Comparison of ENCODE assay signal across 8 cellular contexts in the genomic region with DNA sequence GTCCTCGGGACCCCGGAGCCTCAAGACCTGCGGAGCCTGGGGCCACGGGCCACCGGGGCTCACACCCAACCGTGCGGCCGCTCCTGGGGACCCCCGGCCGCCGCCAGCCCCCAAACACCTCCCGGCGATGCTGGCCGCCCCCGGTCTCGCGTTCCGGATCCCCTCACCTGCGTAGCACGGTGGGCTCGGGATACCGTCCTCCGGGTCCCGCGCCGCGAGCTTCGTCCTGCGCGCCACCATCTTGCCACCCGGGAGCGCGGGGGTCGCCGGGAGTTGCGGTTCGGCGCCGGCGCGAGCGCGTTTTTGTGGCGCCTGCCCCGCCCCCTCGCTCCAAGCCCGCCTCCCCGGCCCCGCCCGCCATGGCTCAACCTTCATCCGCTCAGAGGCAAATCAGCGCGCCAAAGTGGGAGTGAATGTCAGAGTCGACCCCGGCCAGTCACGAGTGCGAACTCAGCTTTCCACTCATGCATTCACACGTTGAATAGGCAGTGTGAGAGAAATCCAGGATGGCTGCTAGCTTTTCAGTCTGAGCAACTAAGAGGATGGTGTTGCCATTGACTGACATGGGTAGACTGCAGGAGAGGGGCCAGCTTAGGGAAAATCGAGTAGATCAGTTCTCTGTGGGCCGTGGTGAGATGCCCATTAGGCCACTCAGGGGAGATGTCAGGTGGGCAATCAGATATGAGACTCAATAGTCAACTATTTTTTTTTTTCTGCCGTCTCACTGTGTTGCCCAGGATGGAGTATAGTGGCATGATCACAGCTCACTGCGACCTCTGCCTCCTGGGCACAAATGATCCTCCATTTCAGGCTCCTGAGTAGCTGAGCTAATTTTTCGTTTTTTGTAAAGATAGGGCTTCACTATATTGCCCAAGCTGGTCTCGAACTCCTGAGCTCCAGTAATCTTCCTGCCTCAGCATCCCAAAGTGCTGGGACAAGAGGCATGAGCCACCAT. TPM values are rescaled to one million over a fixed set of nuclear protein-coding genes. Genes with fewer than 3 reads are reported as not detected.
A peak's percentile ranks its signal among the peaks of the same experiment; 100 is the strongest.
DNase-seq lines count a peak whose midpoint lies in the region; ATAC-seq, FAIRE-seq and TF ChIP-seq lines count a peak whose summit lies in the region.

No MANE protein-coding gene starts in this region.

- H3K36me3 ChIP-seq in HUES48 (ENCODE audit: control insufficient read depth, insufficient read depth, low read length): peaks cover 68% of the 10 kb centered on the region
- no peaks in the 10 kb centered on the region for H3K36me3 ChIP-seq in neural cell (ENCODE audit: insufficient read depth, low read length)

- H3K27me3 ChIP-seq in AG04450 (ENCODE audit: control insufficient read depth, insufficient read depth, low read length): no peaks in the 10 kb centered on the region
- no peaks in the 10 kb centered on the region for H3K27me3 ChIP-seq in HUES48 (ENCODE audit: control insufficient read depth, insufficient read depth, low read length)
- H3K27me3 ChIP-seq in neural cell (ENCODE audit: insufficient read depth, low read depth, low read length): no peaks in the 10 kb centered on the region

- no peaks in the 10 kb centered on the region for H4K20me1 ChIP-seq in neural cell (ENCODE audit: insufficient read depth)

- no peaks in the 10 kb centered on the region for H3K27me3 Mint-ChIP-seq in activated T-helper 2 cell treated with anti-CD3 and anti-CD28 coated beads, Interferon-gamma antibody, Interleukin-2, Interleukin-4, amounts not matched to agents 10 μg/mL and 5 μg/mL and 100 μg/mL, durations not matched to agents 14 hours and 24 hours and 36 hours (ENCODE audit: low read depth)

- no peak for DNase-seq in AG04450 (ENCODE audit: low read depth, low spot score)
- peak; percentile 44 for DNase-seq in RCC 7860 (ENCODE audit: low spot score)
- peak; percentile 76 for DNase-seq in activated T-helper 2 cell treated with anti-CD3 and anti-CD28 coated beads, Interferon-gamma antibody, Interleukin-2, Interleukin-4, amounts not matched to agents 10 μg/mL and 5 μg/mL and 100 μg/mL, durations not matched to agents 14 hours and 24 hours and 36 hours (ENCODE audit: low spot score)
- peak; percentile 26 for DNase-seq in fibroblast of the conjunctiva (ENCODE audit: low read depth)
- DNase-seq in stimulated activated naive CD8-positive, alpha-beta T cell treated with anti-CD3 and anti-CD28 coated beads, Interleukin-15, Interleukin-2, amounts not matched to agents 100 U/mL and 50 U/mL, for 24 hours: peak; percentile 92

- 0 out of 2 replicates have a peak, but pooled peaks cover 6% of the 10 kb centered on the region for H3K4me1 ChIP-seq in HUES48 (ENCODE audit: control insufficient read depth, insufficient read depth, low read length)

- no peak for FAIRE-seq in RCC 7860 (lab: Jason Lieb, UNC)

- TF ChIP-seq EP300 in neural cell (conservative IDR thresholded peaks at IDR 0.05; ENCODE audit: poor library complexity, severe bottlenecking): no peak

- no peaks in the 10 kb centered on the region for H3K9me3 ChIP-seq in AG04450 (ENCODE audit: control insufficient read depth, insufficient read depth, low read length)
- H3K9me3 ChIP-seq in HUES48 (ENCODE audit: control insufficient read depth, insufficient read depth, low read length): no peaks in the 10 kb centered on the region
- H3K9me3 ChIP-seq in neural cell (ENCODE audit: low read length): no peaks in the 10 kb centered on the region

- H3K27ac Mint-ChIP-seq in activated T-helper 2 cell treated with anti-CD3 and anti-CD28 coated beads, Interferon-gamma antibody, Interleukin-2, Interleukin-4, amounts not matched to agents 10 μg/mL and 5 μg/mL and 100 μg/mL, durations not matched to agents 14 hours and 24 hours and 36 hours: peak overlapping the region; percentile 69

- intact Hi-C loops in activated T-helper 2 cell treated with anti-CD3 and anti-CD28 coated beads, Interferon-gamma antibody, Interleukin-2, Interleukin-4, amounts not matched to agents 10 μg/mL and 5 μg/mL and 100 μg/mL, durations not matched to agents 14 hours and 24 hours and 36 hours (cut with micrococcal nuclease): no loop called here

- no peaks in the 10 kb centered on the region for H3F3A ChIP-seq in neural cell (ENCODE audit: insufficient read depth, low read length, poor library complexity, severe bottlenecking)

- H3K9ac ChIP-seq in HUES48 (ENCODE audit: low read depth, low read length): peak overlapping the region; percentile 89
- peak overlapping the region; percentile 57 for H3K9ac ChIP-seq in neural cell (ENCODE audit: low read length)

- CTCF ChIA-PET in AG04450 (lab: Charles Lee): no interaction called here

- H3K4me1 Mint-ChIP-seq in activated T-helper 2 cell treated with anti-CD3 and anti-CD28 coated beads, Interferon-gamma antibody, Interleukin-2, Interleukin-4, amounts not matched to agents 10 μg/mL and 5 μg/mL and 100 μg/mL, durations not matched to agents 14 hours and 24 hours and 36 hours (ENCODE audit: low read depth): peaks cover 8% of the 10 kb centered on the region

- POLR2A ChIA-PET in AG04450 (lab: Yijun Ruan, JAX): interaction anchor here (0.6 to 1.5 kb wide), 3 partner anchors 10 to 32 kb away, joined by 3 to 18 read pairs (median 3); partner anchors contain the start of gene POLDIP3

- H2AFZ ChIP-seq in neural cell (ENCODE audit: low read depth, low read length): no peak overlapping the region

- H3K9me2 ChIP-seq in neural cell (ENCODE audit: insufficient read depth, low read length): no peaks in the 10 kb centered on the region

- ATAC-seq in GM18868 (IDR thresholded peaks at IDR 0.05; ENCODE audit: unreplicated experiment): peak; percentile 75
- peak; percentile 85 for ATAC-seq in stimulated activated naive CD8-positive, alpha-beta T cell treated with anti-CD3 and anti-CD28 coated beads, Interleukin-15, Interleukin-2, amounts not matched to agents 100 U/mL and 50 U/mL, for 24 hours

- peak overlapping the region; percentile 72 for H3K4me3 ChIP-seq in AG04450 (ENCODE audit: low read depth, low read length)
- H3K4me3 ChIP-seq in HUES48 (ENCODE audit: low read depth, low read length): peak overlapping the region; percentile 87
- H3K4me3 ChIP-seq in neural cell (ENCODE audit: low read length): peak overlapping the region; percentile 71

- H3K27ac ChIP-seq in AG04450 (ENCODE audit: low read depth, low read length): no peak overlapping the region
- peak overlapping the region; percentile 75 for H3K27ac ChIP-seq in HUES48 (ENCODE audit: low read depth, low read length)
- H3K27ac ChIP-seq in neural cell (ENCODE audit: low read length): peak overlapping the region; percentile 24

- H3K4me2 ChIP-seq in neural cell (ENCODE audit: low read length): no peak overlapping the region

- no peak for TF ChIP-seq RAD21 in neural cell (conservative IDR thresholded peaks at IDR 0.05)

- no peaks in the 10 kb centered on the region for H3K79me2 ChIP-seq in neural cell (replicated peaks; ENCODE audit: insufficient read depth, low read length)

- H3K4me3 Mint-ChIP-seq in activated T-helper 2 cell treated with anti-CD3 and anti-CD28 coated beads, Interferon-gamma antibody, Interleukin-2, Interleukin-4, amounts not matched to agents 10 μg/mL and 5 μg/mL and 100 μg/mL, durations not matched to agents 14 hours and 24 hours and 36 hours (ENCODE audit: low read depth): peak overlapping the region; percentile 98

- H3K36me3 Mint-ChIP-seq in activated T-helper 2 cell treated with anti-CD3 and anti-CD28 coated beads, Interferon-gamma antibody, Interleukin-2, Interleukin-4, amounts not matched to agents 10 μg/mL and 5 μg/mL and 100 μg/mL, durations not matched to agents 14 hours and 24 hours and 36 hours (ENCODE audit: low read depth): peaks cover 51% of the 10 kb centered on the region

- H3K9me3 Mint-ChIP-seq in activated T-helper 2 cell treated with anti-CD3 and anti-CD28 coated beads, Interferon-gamma antibody, Interleukin-2, Interleukin-4, amounts not matched to agents 10 μg/mL and 5 μg/mL and 100 μg/mL, durations not matched to agents 14 hours and 24 hours and 36 hours: no peaks in the 10 kb centered on the region

- TF ChIP-seq CTCF in AG04450 (IDR thresholded peaks at IDR 0.05; ENCODE audit: low read depth, low read length) (no peak), neural cell (IDR thresholded peaks at IDR 0.05; ENCODE audit: poor library complexity, severe bottlenecking) (no peak)

TF ChIP-seq in neural cell, 6 proteins besides CTCF, POLR2A, EP300 and RAD21 (continues in another document):
- TF ChIP-seq MXI1 (conservative IDR thresholded peaks at IDR 0.05; ENCODE audit: poor library complexity, severe bottlenecking): peak; percentile 89

RNA-seq across cellular contexts. Expression of gene SERHL2, which starts 28.3 kb away (rescaled TPM):
- polyA plus RNA-seq in AG04450 (2011; rRNA removed): 6.6 and 9.0 TPM in 2 replicates
- polyA minus RNA-seq in AG04450 (2011; rRNA and poly(A)+ RNA removed): 1.7 and 2.8 TPM in 2 replicates
- 1.8 and 2.2 TPM in 2 replicates for total RNA-seq in activated T-helper 2 cell treated with anti-CD3 and anti-CD28 coated beads, Interferon-gamma antibody, Interleukin-2, Interleukin-4, amounts not matched to agents 10 μg/mL and 5 μg/mL and 100 μg/mL, durations not matched to agents 14 hours and 24 hours and 36 hours
- 0.80 and 0.99 TPM in 2 replicates for polyA plus RNA-seq in neural cell
- not detected in 2 replicates for polyA minus RNA-seq in neural cell

RNA-seq across cellular contexts. Expression of gene POLDIP3, which starts 32.6 kb away (rescaled TPM):
- polyA plus RNA-seq in AG04450 (2011; rRNA removed): 50.6 and 55.7 TPM in 2 replicates
- polyA minus RNA-seq in AG04450 (2011; rRNA and poly(A)+ RNA removed): 40.2 and 47.8 TPM in 2 replicates
- 74.7 and 80.7 TPM in 2 replicates for total RNA-seq in activated T-helper 2 cell treated with anti-CD3 and anti-CD28 coated beads, Interferon-gamma antibody, Interleukin-2, Interleukin-4, amounts not matched to agents 10 μg/mL and 5 μg/mL and 100 μg/mL, durations not matched to agents 14 hours and 24 hours and 36 hours
- polyA plus RNA-seq in neural cell: 56.9 and 63.1 TPM in 2 replicates
- polyA minus RNA-seq in neural cell: 50.6 and 52.3 TPM in 2 replicates

RNA-seq across cellular contexts. Expression of gene ATP5MGL, which starts 58.4 kb away (rescaled TPM):
- polyA plus RNA-seq in AG04450 (2011; rRNA removed) (0.15 TPM in 1 of 2 replicates, not detected in the other), neural cell (not detected in 2 replicates)
- 0.91 and 1.1 TPM in 2 replicates for polyA minus RNA-seq in AG04450 (2011; rRNA and poly(A)+ RNA removed)
- total RNA-seq in activated T-helper 2 cell treated with anti-CD3 and anti-CD28 coated beads, Interferon-gamma antibody, Interleukin-2, Interleukin-4, amounts not matched to agents 10 μg/mL and 5 μg/mL and 100 μg/mL, durations not matched to agents 14 hours and 24 hours and 36 hours: 0.71 and 1.2 TPM in 2 replicates
- not detected in 2 replicates for polyA minus RNA-seq in neural cell
